In the genomic region with DNA sequence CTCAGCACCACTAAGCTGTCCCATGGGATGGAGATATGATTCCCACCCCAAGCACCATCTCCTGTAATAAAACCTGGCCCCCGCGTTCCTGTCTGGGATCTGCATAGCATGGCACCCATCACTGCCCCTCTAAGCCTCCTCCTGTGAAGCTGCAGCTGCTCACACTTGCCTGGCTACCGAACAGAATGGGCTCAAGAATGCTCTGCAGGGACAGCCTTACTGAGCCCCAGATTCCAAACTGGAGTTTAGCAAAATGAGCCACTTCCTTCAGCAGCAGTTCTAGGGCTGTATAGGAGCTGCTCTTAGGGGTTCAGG, we compare ENCODE assay signal across 11 cellular contexts.
A peak's percentile ranks its signal among the peaks of the same experiment; 100 is the strongest.
DNase-seq lines count a peak whose midpoint lies in the region; ATAC-seq and TF ChIP-seq lines count a peak whose summit lies in the region.
"Had no signal": no experiment of that assay in that cellular context is flagged by ENCODE, and none has a peak within 500 bp of the region (broad histone marks: within the 10 kb centered on the region; RNA-seq: fewer than 3 reads in every experiment).

No MANE protein-coding gene starts in this region.

- H3K4me1 ChIP-seq in testis, result no peaks in the 10 kb centered on the region

- H3K27ac ChIP-seq in testis, result no peak overlapping the region

- intact Hi-C loops in testis (cut with DNase I; ENCODE audit: low total_unique reads), result no loop called here

- WGBS in testis, 2 donors, result 85 to 92% methylated on average over 2 to 3 of the region's 3 CpGs

- no peak for TF ChIP-seq POLR2A in testis (IDR thresholded peaks at IDR 0.05)

- DNase-seq in T-helper 17 cell (no peak), iPS-NIHi11 (ENCODE audit: low spot score) (no peak), H4 (ENCODE audit: low spot score) (no peak), testis (no peak)
- DNase-seq: activated T-cell treated with anti-CD3 and anti-CD28 coated beads, Interleukin-2, amount 50 U/mL, for 1 hour; CD8-positive, alpha-beta T cell; effector CD4-positive, alpha-beta T cell had no signal

- TF ChIP-seq CTCF in testis (IDR thresholded peaks at IDR 0.05), result no peak

- peak; percentile 41 for ATAC-seq in GM18511 (IDR thresholded peaks at IDR 0.05; ENCODE audit: unreplicated experiment)
- peak; percentile 24 for ATAC-seq in GM19463 (IDR thresholded peaks at IDR 0.05; ENCODE audit: unreplicated experiment)
- peak; percentile 26 for ATAC-seq in HG02973 (IDR thresholded peaks at IDR 0.05; ENCODE audit: unreplicated experiment)
- ATAC-seq in T-helper 17 cell, result peak; percentile 30
- no peak for ATAC-seq in GM21367 (IDR thresholded peaks at IDR 0.05; ENCODE audit: unreplicated experiment)
- ATAC-seq: CD8-positive, alpha-beta T cell had no signal

- H3K27me3 ChIP-seq in testis, result no peaks in the 10 kb centered on the region

- no peaks in the 10 kb centered on the region for H3K27me3 Mint-ChIP-seq in T-helper 17 cell

- no peaks in the 10 kb centered on the region for H3K36me3 Mint-ChIP-seq in T-helper 17 cell (ENCODE audit: low read depth)

- H3K9me3 ChIP-seq in T-helper 17 cell (ENCODE audit: control insufficient read depth, low read length, poor library complexity, severe bottlenecking) (no peaks in the 10 kb centered on the region), testis (no peaks in the 10 kb centered on the region)

- H3K27ac Mint-ChIP-seq in T-helper 17 cell, result no peak overlapping the region
- H3K27ac Mint-ChIP-seq: CD8-positive, alpha-beta T cell had no signal

- H3K36me3 ChIP-seq in testis (ENCODE audit: low read depth, missing control alignments), result no peaks in the 10 kb centered on the region

- no peak overlapping the region for H3K4me3 Mint-ChIP-seq in T-helper 17 cell
- H3K4me3 Mint-ChIP-seq: CD8-positive, alpha-beta T cell had no signal

- peaks cover 43% of the 10 kb centered on the region for H3K4me1 Mint-ChIP-seq in T-helper 17 cell

- no peak overlapping the region for H3K4me3 ChIP-seq in testis
